21 cellular contexts compared by ENCODE assay signal in genomic region chr17:73909156-73909555, GRCh38.
"Had no signal": no experiment of that assay in that cellular context is flagged by ENCODE, and none has a peak within 500 bp of the region (broad histone marks: within the 10 kb centered on the region; RNA-seq: fewer than 3 reads in every experiment).

No MANE protein-coding gene starts in this region.

- H3K4me3 ChIP-seq: left lung, lower lobe of right lung, psoas muscle, right lobe of liver, smooth muscle cell, tibial nerve, uterus had no signal

- H3K27ac ChIP-seq: left lung, lower lobe of right lung, parathyroid adenoma, psoas muscle, right lobe of liver, tibial nerve, uterus had no signal

- H3K27me3 ChIP-seq: right lobe of liver, uterus had no signal

- H3K4me1 ChIP-seq: left lung, lower lobe of right lung, parathyroid adenoma, psoas muscle, right lobe of liver, tibial nerve, uterus had no signal

- H3K36me3 ChIP-seq: left lung, lower lobe of right lung, right lobe of liver, tibial nerve, uterus had no signal

- H3K9me3 ChIP-seq: left lung, lower lobe of right lung, psoas muscle, right lobe of liver, uterus had no signal

- DNase-seq: hypothalamus; immature natural killer cell; kidney; left colon; left lung; lower lobe of right lung; mammary epithelial cell; mesenchymal stem cell; naive thymus-derived CD8-positive, alpha-beta T cell; psoas muscle; right lobe of liver; stimulated activated CD4-positive, alpha-beta T cell treated with anti-CD3 and anti-CD28 coated beads, Interleukin-1b, Interleukin-23, amount 100 ng/mL, for 48 hours; stimulated activated CD4-positive, alpha-beta T cell treated with anti-CD3 and anti-CD28 coated beads, Interleukin-2, amount 100 ng/mL, for 48 hours; stimulated activated CD4-positive, alpha-beta T cell treated with anti-CD3 and anti-CD28 coated beads, Interleukin-4, amount 100 ng/mL, for 4 hours; stimulated activated CD8-positive, alpha-beta memory T cell treated with anti-CD3 and anti-CD28 coated beads, Interleukin-4, amount 100 ng/mL, for 48 hours; stimulated activated naive CD4-positive, alpha-beta T cell treated with Interleukin-2 at 50 U/mL for 16 hours; stimulated activated naive CD8-positive, alpha-beta T cell treated with anti-CD3 and anti-CD28 coated beads, Interleukin-15, amount 100 ng/mL, for 72 hours; uterus had no signal
